ENCODE assay signal across 8 cellular contexts in genomic region chr2:178700922-178701342, GRCh38.
DNase-seq lines count a peak whose midpoint lies in the region; ATAC-seq and TF ChIP-seq lines count a peak whose summit lies in the region.

No MANE protein-coding gene starts in this region.

- no peak overlapping the region for H2BK5ac ChIP-seq in neuronal stem cell (ENCODE audit: low read length)

- POLR2A ChIA-PET in AG04449 (lab: Yijun Ruan, JAX): no interaction called here

- TF ChIP-seq CTCF in AG04449 (IDR thresholded peaks at IDR 0.05; ENCODE audit: insufficient read depth, low read length, missing control alignments) (peak; percentile 74), GM12801 (IDR thresholded peaks at IDR 0.05; ENCODE audit: extremely low read depth, insufficient read length) (peak; percentile 74), cardiac fibroblast (IDR thresholded peaks at IDR 0.05; ENCODE audit: low read depth, low read length) (peak; percentile 86)

- no peak for ATAC-seq in stimulated activated naive CD8-positive, alpha-beta T cell treated with anti-CD3 and anti-CD28 coated beads, Interleukin-15, Interleukin-2, amounts not matched to agents 100 U/mL and 50 U/mL, for 24 hours
- ATAC-seq in GM21381 (IDR thresholded peaks at IDR 0.05; ENCODE audit: unreplicated experiment): no peak

- WGBS in neuronal stem cell (ENCODE audit: extremely low coverage in 2 of 2, insufficient read length in 2 of 2, insufficient replicate concordance in 1 of 2), 2 donors: no CpG with 5 or more reads among the region's 9 CpGs

- no peak overlapping the region for H2BK12ac ChIP-seq in neuronal stem cell (ENCODE audit: low read length)

- no peaks in the 10 kb centered on the region for H3K27me3 ChIP-seq in neuronal stem cell (ENCODE audit: control insufficient read depth in 3 of 3, insufficient read depth in 3 of 3, low read depth in 1 of 3, low read length in 3 of 3)

- no peak overlapping the region for H3K4me3 ChIP-seq in AG04449 (ENCODE audit: low read depth, low read length)
- no peak overlapping the region for H3K4me3 ChIP-seq in cardiac fibroblast (replicated peaks in 1 of 2; ENCODE audit: low read depth in 2 of 2, low read length in 2 of 2)
- H3K4me3 ChIP-seq in neuronal stem cell (ENCODE audit: low read length in 2 of 2): no peak overlapping the region

- no peak overlapping the region for H2AK5ac ChIP-seq in neuronal stem cell (ENCODE audit: low read depth, low read length)

- H4K8ac ChIP-seq in neuronal stem cell (ENCODE audit: low read depth, low read length): no peak overlapping the region

- H3K4ac ChIP-seq in neuronal stem cell (ENCODE audit: low read length): no peak overlapping the region

- no peaks in the 10 kb centered on the region for H3K79me1 ChIP-seq in neuronal stem cell (ENCODE audit: low read depth, low read length)

- no peak overlapping the region for H3K18ac ChIP-seq in neuronal stem cell (ENCODE audit: low read length)

- no peak overlapping the region for H2BK120ac ChIP-seq in neuronal stem cell (ENCODE audit: low read depth, low read length)

- no peak overlapping the region for H2AFZ ChIP-seq in neuronal stem cell (ENCODE audit: low read length)

- H3K9me3 ChIP-seq in neuronal stem cell (replicated peaks in 1 of 2; ENCODE audit: control insufficient read depth in 2 of 2, insufficient read depth in 1 of 2, low read depth in 1 of 2, low read length in 2 of 2): no peaks in the 10 kb centered on the region

- H3K36me3 ChIP-seq in neuronal stem cell (replicated peaks in 1 of 2; ENCODE audit: control insufficient read depth in 2 of 2, insufficient read depth in 2 of 2, low read length in 2 of 2): no peaks in the 10 kb centered on the region

- no peak overlapping the region for H3K23ac ChIP-seq in neuronal stem cell (ENCODE audit: low read depth, low read length, poor library complexity)

- no peak overlapping the region for H2BK15ac ChIP-seq in neuronal stem cell (ENCODE audit: low read length)

- H4K91ac ChIP-seq in neuronal stem cell (ENCODE audit: low read depth, low read length, poor library complexity): no peak overlapping the region

- H3K14ac ChIP-seq in neuronal stem cell (ENCODE audit: low read length): no peak overlapping the region

- H3K9ac ChIP-seq in neuronal stem cell (ENCODE audit: low read depth, low read length, poor library complexity): no peak overlapping the region

- DNase-seq in AG04449 (ENCODE audit: low read depth, low spot score): no peak
- peak; percentile 10 for DNase-seq in MV-4-11 (lab: John Stamatoyannopoulos, UW)
- DNase-seq in cardiac fibroblast (ENCODE audit: low read depth in 2 of 2): peak; percentile 48 to 57
- DNase-seq in neuronal stem cell (ENCODE audit: low spot score): peak; percentile 1
- DNase-seq in stimulated activated naive CD8-positive, alpha-beta T cell treated with anti-CD3 and anti-CD28 coated beads, Interleukin-15, Interleukin-2, amounts not matched to agents 100 U/mL and 50 U/mL, for 24 hours: no peak
- DNase-seq in stimulated activated CD4-positive, alpha-beta T cell treated with anti-CD3 and anti-CD28 coated beads, Interleukin-4, amount 100 ng/mL, for 4 hours: no peak

- H3K27ac ChIP-seq in neuronal stem cell (replicated peaks; ENCODE audit: low read length): no peak overlapping the region

- CTCF ChIA-PET in AG04449 (lab: Yijun Ruan, JAX): interaction anchor here (0.6 to 2.0 kb wide), 19 partner anchors 10 to 229 kb away, joined by 3 to 19 read pairs (median 4); no protein-coding TSS in a partner anchor

- no peak overlapping the region for H3K4me2 ChIP-seq in neuronal stem cell (ENCODE audit: insufficient read depth, low read length, poor library complexity, severe bottlenecking)

- no peaks in the 10 kb centered on the region for H3K4me1 ChIP-seq in neuronal stem cell (ENCODE audit: control insufficient read depth in 2 of 2, insufficient read depth in 1 of 2, low read depth in 1 of 2, low read length in 2 of 2)

Comparison
In these comparisons a context has a peak if more than half of its experiments do, and no peak if none do; other contexts are left out.
1. DNase-seq: peak in MV-4-11 (single experiment), cardiac fibroblast (2 of 2) and neuronal stem cell (single experiment); none in AG04449 (single experiment), stimulated activated naive CD8-positive, alpha-beta T cell treated with anti-CD3 and anti-CD28 coated beads, Interleukin-15, Interleukin-2, amounts not matched to agents 100 U/mL and 50 U/mL, for 24 hours (single experiment) and stimulated activated CD4-positive, alpha-beta T cell treated with anti-CD3 and anti-CD28 coated beads, Interleukin-4, amount 100 ng/mL, for 4 hours (0 of 2).
2. Peak in every context shown above with its lines, with median percentiles within 50 percentile points of each other: CTCF ChIP-seq.